In genomic region chr15:44536962-44537727, GRCh38 we compare ENCODE assay signal across 8 cellular contexts. TPM values are rescaled to one million over a fixed set of nuclear protein-coding genes. Genes with fewer than 3 reads are reported as not detected.
DNase-seq lines count a peak whose midpoint lies in the region; ATAC-seq, FAIRE-seq and TF ChIP-seq lines count a peak whose summit lies in the region.

Gene EIF3J, plus strand, starts transcription at chr15:44537147. Its CDS starts 48 bp downstream, at chr15:44537195.

- H4K8ac ChIP-seq in H1 (ENCODE audit: extremely low read depth, insufficient read depth, low read length), result peak within 1 kb of the TSS; percentile 87

- no peak within 1 kb of the TSS for H2BK12ac ChIP-seq in H1 (ENCODE audit: low read depth, low read length)

- peak within 1 kb of the TSS; percentile 88 for H4K5ac ChIP-seq in H1 (ENCODE audit: insufficient read length, low read depth, low read length)

- peak within 1 kb of the TSS; percentile 94 for H3K27ac Mint-ChIP-seq in activated CD8-positive, alpha-beta memory T cell treated with anti-CD3 and anti-CD28 coated beads, Interleukin-2, amount 10 ng/mL, durations not matched to agents 7 days and 5 days

- POLR2A ChIA-PET in H1 (lab: Charles Lee; ENCODE audit: partially characterized antibody), result interaction anchor here (0.6 to 2.1 kb wide), 19 partner anchors 9 to 317 kb away, joined by 3 to 20 read pairs (median 4); partner anchors contain the start of genes CTDSPL2 and SPG11

- no peak within 1 kb of the TSS for H3K14ac ChIP-seq in H1 (ENCODE audit: insufficient read length)

- H2BK15ac ChIP-seq in H1 (ENCODE audit: low read length), result peak within 1 kb of the TSS; percentile 40; the same call in 1 of the 2 replicates

- peak within 1 kb of the TSS; percentile 69 to 83 (median 79) for H3K4me3 ChIP-seq in H1 (ENCODE audit: extremely low read depth in 1 of 4, insufficient read depth in 2 of 4, low read depth in 3 of 4, low read length in 4 of 4)

- H3K9me3 Mint-ChIP-seq in activated CD8-positive, alpha-beta memory T cell treated with anti-CD3 and anti-CD28 coated beads, Interleukin-2, amount 10 ng/mL, durations not matched to agents 7 days and 5 days (ENCODE audit: low read depth), result no peaks in the 10 kb centered on the region

- peak within 1 kb of the TSS; percentile 81 for H4K91ac ChIP-seq in H1 (replicated peaks; ENCODE audit: insufficient read length, low read length)

- TF ChIP-seq EP300 in H1 (IDR thresholded peaks at IDR 0.05; ENCODE audit: borderline replicate concordance in 1 of 2, low read depth in 2 of 2, low read length in 2 of 2), result 0 out of 3 replicates have a peak, but pooled peaks of 1 of the 2 experiments have one; percentile 24

- WGBS in H1 (ENCODE audit: extremely low coverage in 1 of 2, insufficient coverage in 1 of 2, insufficient read length in 1 of 2, insufficient replicate concordance in 2 of 2, low coverage in 1 of 2, low lambda C conversion rate in 2 of 2, missing lambda C conversion rate in 1 of 2), 2 experiments, result 1% methylated on average over 39 of the region's 97 CpGs; no CpG with 5 or more reads in 1 of the 2 experiments

- peaks cover 51% of the 10 kb centered on the region for H3K4me1 Mint-ChIP-seq in activated CD8-positive, alpha-beta memory T cell treated with anti-CD3 and anti-CD28 coated beads, Interleukin-2, amount 10 ng/mL, durations not matched to agents 7 days and 5 days

- no peak within 1 kb of the TSS for H3K23ac ChIP-seq in H1 (ENCODE audit: insufficient read length)

- peak within 1 kb of the TSS; percentile 65 for H3K18ac ChIP-seq in H1 (ENCODE audit: extremely low read depth, low read length)

- H3K36me3 Mint-ChIP-seq in activated CD8-positive, alpha-beta memory T cell treated with anti-CD3 and anti-CD28 coated beads, Interleukin-2, amount 10 ng/mL, durations not matched to agents 7 days and 5 days, result peaks cover 38% of the 10 kb centered on the region

- peak within 1 kb of the TSS; percentile 88 for H2BK5ac ChIP-seq in H1 (ENCODE audit: low read depth, low read length)

- H3K4ac ChIP-seq in H1 (replicated peaks; ENCODE audit: insufficient read length, low read depth, low read length), result peak within 1 kb of the TSS; percentile 78

- H2BK20ac ChIP-seq in H1 (ENCODE audit: low read length), result no peak within 1 kb of the TSS

- DNase-seq in CMK (ENCODE audit: low read depth) (peak; percentile 24), GM20000 (ENCODE audit: low spot score) (peak; percentile 98), HT-29 (ENCODE audit: low spot score) (peak; percentile 98), NOMO-1 treated with DMSO at 0.1 percent for 48 hours (lab: John Stamatoyannopoulos, UW; ENCODE audit: unreplicated experiment) (peak; percentile 96), H1 (ENCODE audit: low read depth in 1 of 2, low spot score in 2 of 2) (peak in 1 of 2 experiments; percentile 59), mesenteric fat pad (ENCODE audit: low spot score) (peak; percentile 99)
- DNase-seq in activated CD8-positive, alpha-beta memory T cell treated with anti-CD3 and anti-CD28 coated beads, Interleukin-2, amount 10 ng/mL, durations not matched to agents 7 days and 5 days, result peak; percentile 97
- peak; percentile 82 for DNase-seq in stimulated activated CD8-positive, alpha-beta memory T cell treated with anti-CD3 and anti-CD28 coated beads, Interleukin-15, amount 100 ng/mL, for 1 hour (ENCODE audit: low read depth)

- H3K4me1 ChIP-seq in H1 (replicated peaks in 1 of 4; ENCODE audit: control insufficient read depth in 3 of 4, insufficient read depth in 4 of 4, low read length in 3 of 4), result peaks cover 0 to 4% (median 2%) of the 10 kb centered on the region in 4 experiments; a peak in 4 of 7 replicates

- H4K20me1 ChIP-seq in H1 (replicated peaks in 1 of 2; ENCODE audit: control insufficient read depth in 1 of 2, insufficient read depth in 2 of 2, low read length in 2 of 2), result peaks cover 0 to 2% of the 10 kb centered on the region in 2 experiments

- H3K27me3 Mint-ChIP-seq in activated CD8-positive, alpha-beta memory T cell treated with anti-CD3 and anti-CD28 coated beads, Interleukin-2, amount 10 ng/mL, durations not matched to agents 7 days and 5 days, result no peaks in the 10 kb centered on the region

- H3K4me3 Mint-ChIP-seq in activated CD8-positive, alpha-beta memory T cell treated with anti-CD3 and anti-CD28 coated beads, Interleukin-2, amount 10 ng/mL, durations not matched to agents 7 days and 5 days, result peak within 1 kb of the TSS; percentile 85

- no peak for FAIRE-seq in H1 (lab: Jason Lieb, UNC)

- no peaks in the 10 kb centered on the region; the same call in none of the 2 replicates for H3K79me1 ChIP-seq in H1 (ENCODE audit: low read depth, low read length)

- peak within 1 kb of the TSS; percentile 71 to 97 for H3K4me2 ChIP-seq in H1 (ENCODE audit: insufficient read depth in 1 of 2, low read depth in 2 of 2, low read length in 2 of 2)

- H3K27ac ChIP-seq in H1 (ENCODE audit: low read depth, low read length), result peak within 1 kb of the TSS; percentile 87

- no peak for TF ChIP-seq RAD21 in H1 (IDR thresholded peaks at IDR 0.05 in 1 of 2, conservative IDR thresholded peaks at IDR 0.05 in 1 of 2; ENCODE audit: low read depth in 2 of 2, low read length in 2 of 2)

- CTCF ChIA-PET in activated CD8-positive, alpha-beta memory T cell treated with anti-CD3 and anti-CD28 coated beads, Interleukin-2, amount 10 ng/mL, durations not matched to agents 7 days and 5 days (lab: Charles Lee), result interaction anchor here (0.5 to 2.5 kb wide), 5 partner anchors 9 to 108 kb away, joined by 3 to 23 read pairs (median 3); no protein-coding TSS in a partner anchor
- CTCF ChIA-PET in H1 (lab: Charles Lee; ENCODE audit: partially characterized antibody), result interaction anchor here (0.7 to 3.2 kb wide), 4 partner anchors 10 to 442 kb away, joined by 3 to 16 read pairs (median 4); no protein-coding TSS in a partner anchor

- H3K23me2 ChIP-seq in H1 (ENCODE audit: low read depth, low read length), result peaks cover 6% of the 10 kb centered on the region; the same call in 1 of the 2 replicates

- H3K9ac ChIP-seq in H1 (replicated peaks in 1 of 4; ENCODE audit: extremely low read depth in 1 of 4, low read depth in 3 of 4, low read length in 3 of 4), result peak within 1 kb of the TSS; percentile 72 to 83 (median 80)

- H3K27me3 ChIP-seq in H1 (replicated peaks in 1 of 4; ENCODE audit: control insufficient read depth in 3 of 4, extremely low read depth in 1 of 4, insufficient read depth in 3 of 4, low read length in 3 of 4), result no peaks in the 10 kb centered on the region

- peaks cover 3 to 37% of the 10 kb centered on the region in 2 experiments; a peak in 2 of 4 replicates for H3K79me2 ChIP-seq in H1 (ENCODE audit: control insufficient read depth in 1 of 2, insufficient read depth in 2 of 2, low read length in 2 of 2)

- peak; percentile 74 to 81; a peak in 2 of 3 replicates for TF ChIP-seq POLR2A in H1 (IDR thresholded peaks at IDR 0.05; ENCODE audit: control extremely low read depth in 1 of 2, low read depth in 2 of 2, low read length in 2 of 2)

- H3K36me3 ChIP-seq in H1 (ENCODE audit: control insufficient read depth in 2 of 4, insufficient read depth in 4 of 4, low read length in 3 of 4), result peaks cover 0 to 22% (median 5%) of the 10 kb centered on the region in 4 experiments; a peak in 6 of 8 replicates

- peak within 1 kb of the TSS; percentile 93 for H3K56ac ChIP-seq in H1 (replicated peaks; ENCODE audit: insufficient read length, low read depth, low read length)

- H2AFZ ChIP-seq in H1 (ENCODE audit: low read length), result peak within 1 kb of the TSS; percentile 92; the same call in 1 of the 2 replicates

- H2AK5ac ChIP-seq in H1 (ENCODE audit: low read depth, low read length), result no peak within 1 kb of the TSS

- TF ChIP-seq CTCF in GM20000 (IDR thresholded peaks at IDR 0.05; ENCODE audit: extremely low read depth, missing control alignments), result no peak
- TF ChIP-seq CTCF in H1 (IDR thresholded peaks at IDR 0.05; ENCODE audit: control extremely low read depth in 1 of 3, insufficient read depth in 1 of 3, low read depth in 1 of 3, low read length in 3 of 3), result no peak

- peak; percentile 95 for ATAC-seq in activated CD8-positive, alpha-beta memory T cell treated with anti-CD3 and anti-CD28 coated beads, Interleukin-2, amount 10 ng/mL, durations not matched to agents 7 days and 5 days

- H2BK120ac ChIP-seq in H1 (replicated peaks; ENCODE audit: low read depth, low read length), result no peak within 1 kb of the TSS

- H3K9me3 ChIP-seq in H1 (ENCODE audit: insufficient read depth in 2 of 2, low read depth in 1 of 2, low read length in 1 of 2), result no peaks in the 10 kb centered on the region

TF ChIP-seq in H1, 55 proteins besides CTCF, POLR2A, EP300 and RAD21 (continues in another document):
- TF ChIP-seq KDM5A (IDR thresholded peaks at IDR 0.05; ENCODE audit: low read length) (no peak), YY1 (IDR thresholded peaks at IDR 0.05; ENCODE audit: low read depth, low read length) (0 out of 2 replicates have a peak, but pooled peaks have one; percentile 5), TAF7 (optimal IDR thresholded peaks at IDR 0.05; ENCODE audit: borderline replicate concordance, low read depth, low read length) (peak; percentile 60), KDM1A (IDR thresholded peaks at IDR 0.05; ENCODE audit: borderline replicate concordance, low read length) (no peak), FOSL1 (IDR thresholded peaks at IDR 0.05; ENCODE audit: insufficient read depth, low read depth, low read length) (no peak), BRCA1 (IDR thresholded peaks at IDR 0.05; ENCODE audit: low read depth, low read length) (peak; percentile 53; the same call in 1 of the 2 replicates), CBX8 (IDR thresholded peaks at IDR 0.05; ENCODE audit: borderline replicate concordance, low read depth, low read length) (no peak), CREB1 (IDR thresholded peaks at IDR 0.05) (peak; percentile 73; the same call in 1 of the 2 replicates), SIN3A (conservative IDR thresholded peaks at IDR 0.05 in 1 of 2, IDR thresholded peaks at IDR 0.05 in 1 of 2; ENCODE audit: low read depth in 1 of 2, low read length in 2 of 2) (peak in 1 of 2 experiments; percentile 83; a peak in 1 of 4 replicates), RFX5 (IDR thresholded peaks at IDR 0.05; ENCODE audit: borderline replicate concordance, low read depth, low read length) (no peak)

RNA-seq across cellular contexts. Expression of gene EIF3J, which starts in this region (rescaled TPM):
- 25.6 and 29.8 TPM in 2 replicates for total RNA-seq in HT-29 (2014; rRNA removed; shearing (Covaris generic))
- total RNA-seq in activated CD8-positive, alpha-beta memory T cell treated with anti-CD3 and anti-CD28 coated beads, Interleukin-2, amount 10 ng/mL, durations not matched to agents 7 days and 5 days, result 100 to 1,000 TPM in 1 of 2 experiments, 10 to 100 TPM in 1; 75.8 to 124 TPM
- total RNA-seq in H1 (2021; fragmentation: NEBNext Ultra II Directional; extraction: Animal tissue kit (Norgen Biotek cat#: 25700)), result 109 and 119 TPM in 2 replicates
- 15.6 and 26.8 TPM in 2 replicates for polyA plus RNA-seq in H1 (2011; rRNA removed)
- polyA plus RNA-seq in H1 (2011; cell fraction: cytosol; rRNA removed), result 30.5 TPM
- polyA plus RNA-seq in H1 (2011; cell fraction: nucleus; rRNA removed), result 8.0 TPM
- polyA plus RNA-seq in H1 (2012, experiment 1 of 2), result 44.1 to 74.9 TPM (median 45.4 TPM) in 4 replicates
- polyA plus RNA-seq in H1 (2012, experiment 2 of 2), result 12.0 TPM
- 49.8 TPM for polyA plus RNA-seq in H1 (2013, experiment 1 of 2)
- polyA plus RNA-seq in H1 (2013, experiment 2 of 2), result 48.1 TPM
- polyA minus RNA-seq in H1 (2011; rRNA and poly(A)+ RNA removed), result 38.8 and 48.6 TPM in 2 replicates
- 21.1 TPM for polyA minus RNA-seq in H1 (2011; cell fraction: cytosol; rRNA and poly(A)+ RNA removed)
- 46.2 TPM for polyA minus RNA-seq in H1 (2011; cell fraction: nucleus; rRNA and poly(A)+ RNA removed)
- total RNA-seq in mesenteric fat pad, result 84.9 TPM
